In the genomic region with DNA sequence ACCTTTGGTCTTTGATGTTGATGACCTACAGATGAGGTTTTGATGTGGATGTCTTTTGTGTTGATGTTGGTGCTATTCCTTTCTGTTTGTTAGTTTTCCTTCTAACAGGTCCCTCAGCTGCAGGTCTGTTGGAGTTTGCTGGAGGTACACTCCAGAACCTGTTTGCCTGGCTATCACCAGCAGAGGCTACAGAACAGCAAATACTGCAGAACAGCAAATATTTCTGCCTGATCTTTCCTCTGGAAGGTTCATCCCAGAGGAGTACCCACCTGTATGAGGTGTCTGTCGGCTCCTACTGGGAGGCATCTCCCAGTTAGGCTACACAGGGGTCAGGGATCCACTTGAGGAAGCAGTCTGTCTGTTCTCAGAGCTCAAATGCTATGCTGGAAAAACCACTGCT, we compare ENCODE assay signal across 8 cellular contexts.
"Had no signal": no experiment of that assay in that cellular context is flagged by ENCODE, and none has a peak within 500 bp of the region (broad histone marks: within the 10 kb centered on the region; RNA-seq: fewer than 3 reads in every experiment).

No MANE protein-coding gene starts in this region.

- DNase-seq: GM23248, GOT3, H9, HCEC 1CT, KBM-7 had no signal

- H2AFZ ChIP-seq: GM23248 had no signal

- H3K4me2 ChIP-seq: KMS-11 had no signal

- H3K27ac ChIP-seq: GM23248, KMS-11 had no signal

- FAIRE-seq: H54, HTR-8/SVneo had no signal

- H3K4me3 ChIP-seq: GM23248 had no signal

- H3K9ac ChIP-seq: GM23248, KMS-11 had no signal
